ENCODE assay signal across 18 cellular contexts in genomic region chr1:93001893-93002292, GRCh38. TPM values are rescaled to one million over a fixed set of nuclear protein-coding genes. Genes with fewer than 3 reads are reported as not detected.
DNase-seq lines count a peak whose midpoint lies in the region; ATAC-seq, FAIRE-seq and TF ChIP-seq lines count a peak whose summit lies in the region.
"Had no signal": no experiment of that assay in that cellular context is flagged by ENCODE, and none has a peak within 500 bp of the region (broad histone marks: within the 10 kb centered on the region; RNA-seq: fewer than 3 reads in every experiment).

No MANE protein-coding gene starts in this region.

- peak; percentile 39; the same call in 1 of the 2 replicates for TF ChIP-seq RAD21 in Ishikawa (IDR thresholded peaks at IDR 0.05; ENCODE audit: low read depth)
- peak; percentile 27 to 42; a peak in 2 of 4 replicates for TF ChIP-seq RAD21 in H1 (IDR thresholded peaks at IDR 0.05 in 1 of 2, conservative IDR thresholded peaks at IDR 0.05 in 1 of 2; ENCODE audit: low read depth in 2 of 2, low read length in 2 of 2)

- no peak overlapping the region for H3K4me2 ChIP-seq in PC-3 (ENCODE audit: low read length)
- no peak overlapping the region for H3K4me2 ChIP-seq in H1 (ENCODE audit: insufficient read depth in 1 of 2, low read depth in 2 of 2, low read length in 2 of 2)

- TF ChIP-seq POLR2A in H1 (IDR thresholded peaks at IDR 0.05; ENCODE audit: control extremely low read depth in 1 of 2, low read depth in 2 of 2, low read length in 2 of 2) = no peak

- H2BK12ac ChIP-seq in H1 (ENCODE audit: low read depth, low read length) = no peak overlapping the region

- intact Hi-C loops in PC-3 (cut with micrococcal nuclease) = loop anchor here (2.0 kb wide), 1 partner anchor 13 kb away; no protein-coding TSS in a partner anchor
- intact Hi-C loops in aorta (cut with DNase I) = no loop called here

- H2BK120ac ChIP-seq in H1 (replicated peaks; ENCODE audit: low read depth, low read length) = peak overlapping the region; percentile 47

- H3K79me2 ChIP-seq in PC-3 (ENCODE audit: low read length) (no peaks in the 10 kb centered on the region), H1 (ENCODE audit: control insufficient read depth in 1 of 2, insufficient read depth in 2 of 2, low read length in 2 of 2) (no peaks in the 10 kb centered on the region)

- ATAC-seq in PC-3 (no peak), aorta (ENCODE audit: low FRiP score) (no peak), HG03108 (IDR thresholded peaks at IDR 0.05; ENCODE audit: unreplicated experiment) (no peak)

- H2AFZ ChIP-seq in PC-3 (ENCODE audit: low read length) = no peak overlapping the region
- peak overlapping the region; percentile 78; the same call in 1 of the 2 replicates for H2AFZ ChIP-seq in H1 (ENCODE audit: low read length)

- no peaks in the 10 kb centered on the region for H3K9me2 ChIP-seq in PC-3 (replicated peaks; ENCODE audit: low read length)

- FAIRE-seq in H1 (lab: Jason Lieb, UNC) = peak; percentile 28

- H3K79me1 ChIP-seq in H1 (ENCODE audit: low read depth, low read length) = no peaks in the 10 kb centered on the region

- peak; percentile 28 for DNase-seq in PC-3
- no peak for DNase-seq in H1 (ENCODE audit: low read depth in 1 of 2, low spot score in 2 of 2)
- no peak for DNase-seq in retinal pigment epithelial cell (ENCODE audit: low read depth)
- DNase-seq in aorta = no peak
- DNase-seq in DMS114 treated with DMSO at 0.1 percent for 48 hours (lab: John Stamatoyannopoulos, UW; ENCODE audit: unreplicated experiment) = no peak
- DNase-seq: ACHN; C1 segment of cervical spinal cord; CD8-positive, alpha-beta memory T cell; DMS79 treated with DMSO at 0.1 percent for 48 hours; H7; NCI-H1105 treated with DMSO at 0.1 percent for 48 hours; NCI-H1694; NCI-H2081 treated with DMSO at 0.1 percent for 48 hours; OCI-M1 had no signal

- H3K4me3 ChIP-seq in PC-3 (ENCODE audit: low read length) = no peak overlapping the region
- no peak overlapping the region for H3K4me3 ChIP-seq in H1 (ENCODE audit: extremely low read depth in 1 of 4, insufficient read depth in 2 of 4, low read depth in 3 of 4, low read length in 4 of 4)
- no peak overlapping the region for H3K4me3 ChIP-seq in retinal pigment epithelial cell (ENCODE audit: low read length)
- no peak overlapping the region for H3K4me3 ChIP-seq in aorta (ENCODE audit: low read length in 2 of 2)

- H2BK5ac ChIP-seq in H1 (ENCODE audit: low read depth, low read length) = peak overlapping the region; percentile 21; the same call in 1 of the 2 replicates

- H3K27ac ChIP-seq in PC-3 (ENCODE audit: low read length) (no peak overlapping the region), H1 (ENCODE audit: low read depth, low read length) (no peak overlapping the region), aorta (ENCODE audit: low read depth in 1 of 2, low read length in 2 of 2) (no peak overlapping the region)
- H3K27ac ChIP-seq: HL-60, RWPE1 had no signal

- CTCF ChIA-PET in PC-3 (lab: Charles Lee) = interaction anchor here (0.6 to 2.4 kb wide), 2 partner anchors 14 to 125 kb away, joined by 6 to 16 read pairs; no protein-coding TSS in a partner anchor
- CTCF ChIA-PET in H1 (lab: Charles Lee; ENCODE audit: partially characterized antibody) = interaction anchor here (0.5 to 4.5 kb wide), 5 partner anchors 17 to 143 kb away, joined by 3 to 19 read pairs (median 4); partner anchors contain the start of gene DIPK1A

- no peak overlapping the region for H4K5ac ChIP-seq in H1 (ENCODE audit: insufficient read length, low read depth, low read length)

- TF ChIP-seq CTCF in PC-3 (conservative IDR thresholded peaks at IDR 0.05; ENCODE audit: low read depth, low read length) (peak; percentile 25; the same call in 1 of the 2 replicates), H1 (IDR thresholded peaks at IDR 0.05; ENCODE audit: control extremely low read depth in 1 of 3, insufficient read depth in 1 of 3, low read depth in 1 of 3, low read length in 3 of 3) (peak in 2 of 3 experiments; percentile 16 to 17; a peak in 1 of 4 replicates), retinal pigment epithelial cell (conservative IDR thresholded peaks at IDR 0.05; ENCODE audit: low read depth, low read length) (peak; percentile 2)

- H4K8ac ChIP-seq in H1 (ENCODE audit: extremely low read depth, insufficient read depth, low read length) = no peak overlapping the region; the same call in 1 of the 2 replicates

- H3K36me3 ChIP-seq in PC-3 (ENCODE audit: low read depth, low read length) (no peaks in the 10 kb centered on the region), H1 (ENCODE audit: control insufficient read depth in 2 of 4, insufficient read depth in 4 of 4, low read length in 3 of 4) (no peaks in the 10 kb centered on the region), aorta (ENCODE audit: control insufficient read depth in 1 of 2, insufficient read depth in 2 of 2, low read length in 1 of 2) (no peaks in the 10 kb centered on the region)

- peaks cover 28% of the 10 kb centered on the region for H3K4me1 ChIP-seq in PC-3 (ENCODE audit: insufficient read depth, low read length)
- H3K4me1 ChIP-seq in H1 (replicated peaks in 1 of 4; ENCODE audit: control insufficient read depth in 3 of 4, insufficient read depth in 4 of 4, low read length in 3 of 4) = peaks cover 0 to 8% (median 5%) of the 10 kb centered on the region in 4 experiments; a peak in 3 of 7 replicates
- H3K4me1 ChIP-seq in aorta (ENCODE audit: control insufficient read depth in 1 of 2, insufficient read depth in 2 of 2, low read length in 2 of 2) = peaks cover 0 to 4% of the 10 kb centered on the region in 2 donors

- peaks cover 6% of the 10 kb centered on the region for H3F3A ChIP-seq in PC-3 (ENCODE audit: low read length, unreplicated experiment)

- no TSS peak for BruUV-seq in PC-3 (replicated peaks; lab: Mats Ljungman, UMichigan)

- H4K20me1 ChIP-seq in PC-3 (ENCODE audit: low read length) (no peaks in the 10 kb centered on the region), H1 (replicated peaks in 1 of 2; ENCODE audit: control insufficient read depth in 1 of 2, insufficient read depth in 2 of 2, low read length in 2 of 2) (no peaks in the 10 kb centered on the region)

- peak overlapping the region; percentile 3; the same call in 1 of the 2 replicates for H3K18ac ChIP-seq in H1 (ENCODE audit: extremely low read depth, low read length)

- POLR2A ChIA-PET in PC-3 (lab: Charles Lee; ENCODE audit: unreplicated experiment) = no interaction called here
- POLR2A ChIA-PET in H1 (lab: Charles Lee; ENCODE audit: partially characterized antibody) = interaction anchor here (1.3 to 4.1 kb wide), 4 partner anchors 12 to 170 kb away, joined by 3 to 18 read pairs (median 4); partner anchors contain the start of genes MTF2 and RPL5

- no peak overlapping the region for H3K56ac ChIP-seq in H1 (replicated peaks; ENCODE audit: insufficient read length, low read depth, low read length)

- H3K14ac ChIP-seq in H1 (ENCODE audit: insufficient read length) = no peak overlapping the region

- no peak overlapping the region for H2AK5ac ChIP-seq in H1 (ENCODE audit: low read depth, low read length)

- TF ChIP-seq EP300 in Ishikawa (IDR thresholded peaks at IDR 0.05; ENCODE audit: borderline replicate concordance) (no peak), H1 (IDR thresholded peaks at IDR 0.05; ENCODE audit: borderline replicate concordance in 1 of 2, low read depth in 2 of 2, low read length in 2 of 2) (no peak)

- H3K27me3 ChIP-seq in PC-3 (ENCODE audit: low read length) (no peaks in the 10 kb centered on the region), H1 (replicated peaks in 1 of 4; ENCODE audit: control insufficient read depth in 3 of 4, extremely low read depth in 1 of 4, insufficient read depth in 3 of 4, low read length in 3 of 4) (no peaks in the 10 kb centered on the region), aorta (ENCODE audit: control insufficient read depth in 1 of 2, insufficient read depth in 2 of 2, low read length in 1 of 2) (no peaks in the 10 kb centered on the region)

- H3K9me3 ChIP-seq in PC-3 (ENCODE audit: low read length) (no peaks in the 10 kb centered on the region), H1 (ENCODE audit: insufficient read depth in 2 of 2, low read depth in 1 of 2, low read length in 1 of 2) (no peaks in the 10 kb centered on the region), aorta (ENCODE audit: control insufficient read depth, low read length) (no peaks in the 10 kb centered on the region)

- no peak overlapping the region for H3K4ac ChIP-seq in H1 (replicated peaks; ENCODE audit: insufficient read length, low read depth, low read length)

- no peak overlapping the region for H3K23ac ChIP-seq in H1 (ENCODE audit: insufficient read length)

- no peak overlapping the region for H3K9ac ChIP-seq in PC-3 (ENCODE audit: low read length)
- H3K9ac ChIP-seq in H1 (replicated peaks in 1 of 4; ENCODE audit: extremely low read depth in 1 of 4, low read depth in 3 of 4, low read length in 3 of 4) = no peak overlapping the region

- H2BK20ac ChIP-seq in H1 (ENCODE audit: low read length) = no peak overlapping the region

- H4K91ac ChIP-seq in H1 (replicated peaks; ENCODE audit: insufficient read length, low read length) = no peak overlapping the region

- H2BK15ac ChIP-seq in H1 (ENCODE audit: low read length) = no peak overlapping the region

- H3K23me2 ChIP-seq in H1 (ENCODE audit: low read depth, low read length) = no peaks in the 10 kb centered on the region

TF ChIP-seq in Ishikawa, 13 proteins besides CTCF, POLR2A, EP300 and RAD21:
- TF ChIP-seq, protein P1, sequence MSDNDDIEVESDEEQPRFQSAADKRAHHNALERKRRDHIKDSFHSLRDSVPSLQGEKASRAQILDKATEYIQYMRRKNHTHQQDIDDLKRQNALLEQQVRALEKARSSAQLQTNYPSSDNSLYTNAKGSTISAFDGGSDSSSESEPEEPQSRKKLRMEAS (IDR thresholded peaks at IDR 0.05) = no peak
TF ChIP-seq in Ishikawa: peak in this region for 0.

TF ChIP-seq in H1, 55 proteins besides CTCF, POLR2A, EP300 and RAD21:
- TF ChIP-seq CTBP2 (IDR thresholded peaks at IDR 0.05; ENCODE audit: borderline replicate concordance, insufficient read depth, insufficient read length, low read length) (no peak), EGR1 (IDR thresholded peaks at IDR 0.05; ENCODE audit: borderline replicate concordance, low read depth, low read length) (no peak), SAP30 (IDR thresholded peaks at IDR 0.05; ENCODE audit: insufficient read depth, insufficient replicate concordance, low read length) (no peak)

RNA-seq across cellular contexts. Expression of gene DIPK1A, which starts 40.6 kb away (rescaled TPM):
- total RNA-seq in PC-3 (2014; rRNA removed) (1.0 and 2.1 TPM in 2 replicates), aorta (10 to 100 TPM; 11.0 to 15.9 TPM)
- total RNA-seq in H1 (2021; fragmentation: NEBNext Ultra II Directional; extraction: Animal tissue kit (Norgen Biotek cat#: 25700)) = 4.8 and 5.0 TPM in 2 replicates
- polyA plus RNA-seq in H1 (2011; rRNA removed) (1.2 and 2.5 TPM in 2 replicates), aorta (10 to 100 TPM in 1 of 2 donors, 1 to 10 TPM in 1; 4.9 to 10.6 TPM)
- polyA plus RNA-seq in H1 (2011; cell fraction: cytosol; rRNA removed) = 2.9 TPM
- 0.56 TPM for polyA plus RNA-seq in H1 (2011; cell fraction: nucleus; rRNA removed)
- polyA plus RNA-seq in H1 (2012, experiment 1 of 2) = 3.6 to 5.2 TPM (median 4.4 TPM) in 4 replicates
- polyA plus RNA-seq in H1 (2012, experiment 2 of 2) = 0.60 TPM
- polyA plus RNA-seq in H1 (2013, experiment 1 of 2) = 5.1 TPM
- 7.2 TPM for polyA plus RNA-seq in H1 (2013, experiment 2 of 2)
- polyA minus RNA-seq in H1 (2011; rRNA and poly(A)+ RNA removed) = 2.7 and 3.1 TPM in 2 replicates
- 2.0 TPM for polyA minus RNA-seq in H1 (2011; cell fraction: cytosol; rRNA and poly(A)+ RNA removed)
- polyA minus RNA-seq in H1 (2011; cell fraction: nucleus; rRNA and poly(A)+ RNA removed) = 2.1 TPM
